Comparison of ENCODE assay signal across 1 cellular context in the genomic region with DNA sequence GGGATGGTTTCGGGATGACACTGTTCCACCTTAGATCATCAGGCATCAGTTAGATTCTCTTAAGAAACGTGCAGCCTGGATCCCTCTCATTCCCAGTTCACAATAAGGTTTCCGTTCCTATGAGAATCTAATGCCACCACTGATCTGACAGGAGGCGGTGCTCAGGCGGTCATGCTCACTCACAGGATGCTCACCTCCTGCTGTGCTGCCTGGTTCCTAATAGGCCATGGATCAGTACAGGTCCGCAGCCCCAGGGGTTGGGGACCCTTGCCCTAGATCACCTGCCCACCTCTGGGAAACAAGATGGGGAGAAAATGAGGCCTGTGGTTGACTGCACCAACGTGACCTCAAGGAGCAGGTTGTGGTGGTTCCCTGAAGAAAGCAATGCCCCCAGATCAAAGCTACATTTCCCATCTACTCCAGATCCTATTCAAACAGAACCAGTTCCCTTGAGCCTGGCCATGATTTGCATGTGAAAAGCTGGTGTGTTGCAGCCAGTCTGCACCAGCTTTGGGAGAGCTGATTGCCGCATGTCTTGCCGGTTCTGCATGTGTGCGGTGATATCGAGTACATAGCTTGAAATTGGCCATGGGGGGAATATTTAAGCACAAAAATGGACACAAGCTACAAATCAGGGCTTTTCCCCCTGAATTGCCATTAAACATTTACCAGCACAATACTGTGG.
TF ChIP-seq lines count a peak whose summit lies in the region.

No MANE protein-coding gene starts in this region.

TF ChIP-seq in GM23338, 12 proteins besides CTCF, POLR2A, EP300 and RAD21 (continued from another document):
- TF ChIP-seq, protein P1, sequence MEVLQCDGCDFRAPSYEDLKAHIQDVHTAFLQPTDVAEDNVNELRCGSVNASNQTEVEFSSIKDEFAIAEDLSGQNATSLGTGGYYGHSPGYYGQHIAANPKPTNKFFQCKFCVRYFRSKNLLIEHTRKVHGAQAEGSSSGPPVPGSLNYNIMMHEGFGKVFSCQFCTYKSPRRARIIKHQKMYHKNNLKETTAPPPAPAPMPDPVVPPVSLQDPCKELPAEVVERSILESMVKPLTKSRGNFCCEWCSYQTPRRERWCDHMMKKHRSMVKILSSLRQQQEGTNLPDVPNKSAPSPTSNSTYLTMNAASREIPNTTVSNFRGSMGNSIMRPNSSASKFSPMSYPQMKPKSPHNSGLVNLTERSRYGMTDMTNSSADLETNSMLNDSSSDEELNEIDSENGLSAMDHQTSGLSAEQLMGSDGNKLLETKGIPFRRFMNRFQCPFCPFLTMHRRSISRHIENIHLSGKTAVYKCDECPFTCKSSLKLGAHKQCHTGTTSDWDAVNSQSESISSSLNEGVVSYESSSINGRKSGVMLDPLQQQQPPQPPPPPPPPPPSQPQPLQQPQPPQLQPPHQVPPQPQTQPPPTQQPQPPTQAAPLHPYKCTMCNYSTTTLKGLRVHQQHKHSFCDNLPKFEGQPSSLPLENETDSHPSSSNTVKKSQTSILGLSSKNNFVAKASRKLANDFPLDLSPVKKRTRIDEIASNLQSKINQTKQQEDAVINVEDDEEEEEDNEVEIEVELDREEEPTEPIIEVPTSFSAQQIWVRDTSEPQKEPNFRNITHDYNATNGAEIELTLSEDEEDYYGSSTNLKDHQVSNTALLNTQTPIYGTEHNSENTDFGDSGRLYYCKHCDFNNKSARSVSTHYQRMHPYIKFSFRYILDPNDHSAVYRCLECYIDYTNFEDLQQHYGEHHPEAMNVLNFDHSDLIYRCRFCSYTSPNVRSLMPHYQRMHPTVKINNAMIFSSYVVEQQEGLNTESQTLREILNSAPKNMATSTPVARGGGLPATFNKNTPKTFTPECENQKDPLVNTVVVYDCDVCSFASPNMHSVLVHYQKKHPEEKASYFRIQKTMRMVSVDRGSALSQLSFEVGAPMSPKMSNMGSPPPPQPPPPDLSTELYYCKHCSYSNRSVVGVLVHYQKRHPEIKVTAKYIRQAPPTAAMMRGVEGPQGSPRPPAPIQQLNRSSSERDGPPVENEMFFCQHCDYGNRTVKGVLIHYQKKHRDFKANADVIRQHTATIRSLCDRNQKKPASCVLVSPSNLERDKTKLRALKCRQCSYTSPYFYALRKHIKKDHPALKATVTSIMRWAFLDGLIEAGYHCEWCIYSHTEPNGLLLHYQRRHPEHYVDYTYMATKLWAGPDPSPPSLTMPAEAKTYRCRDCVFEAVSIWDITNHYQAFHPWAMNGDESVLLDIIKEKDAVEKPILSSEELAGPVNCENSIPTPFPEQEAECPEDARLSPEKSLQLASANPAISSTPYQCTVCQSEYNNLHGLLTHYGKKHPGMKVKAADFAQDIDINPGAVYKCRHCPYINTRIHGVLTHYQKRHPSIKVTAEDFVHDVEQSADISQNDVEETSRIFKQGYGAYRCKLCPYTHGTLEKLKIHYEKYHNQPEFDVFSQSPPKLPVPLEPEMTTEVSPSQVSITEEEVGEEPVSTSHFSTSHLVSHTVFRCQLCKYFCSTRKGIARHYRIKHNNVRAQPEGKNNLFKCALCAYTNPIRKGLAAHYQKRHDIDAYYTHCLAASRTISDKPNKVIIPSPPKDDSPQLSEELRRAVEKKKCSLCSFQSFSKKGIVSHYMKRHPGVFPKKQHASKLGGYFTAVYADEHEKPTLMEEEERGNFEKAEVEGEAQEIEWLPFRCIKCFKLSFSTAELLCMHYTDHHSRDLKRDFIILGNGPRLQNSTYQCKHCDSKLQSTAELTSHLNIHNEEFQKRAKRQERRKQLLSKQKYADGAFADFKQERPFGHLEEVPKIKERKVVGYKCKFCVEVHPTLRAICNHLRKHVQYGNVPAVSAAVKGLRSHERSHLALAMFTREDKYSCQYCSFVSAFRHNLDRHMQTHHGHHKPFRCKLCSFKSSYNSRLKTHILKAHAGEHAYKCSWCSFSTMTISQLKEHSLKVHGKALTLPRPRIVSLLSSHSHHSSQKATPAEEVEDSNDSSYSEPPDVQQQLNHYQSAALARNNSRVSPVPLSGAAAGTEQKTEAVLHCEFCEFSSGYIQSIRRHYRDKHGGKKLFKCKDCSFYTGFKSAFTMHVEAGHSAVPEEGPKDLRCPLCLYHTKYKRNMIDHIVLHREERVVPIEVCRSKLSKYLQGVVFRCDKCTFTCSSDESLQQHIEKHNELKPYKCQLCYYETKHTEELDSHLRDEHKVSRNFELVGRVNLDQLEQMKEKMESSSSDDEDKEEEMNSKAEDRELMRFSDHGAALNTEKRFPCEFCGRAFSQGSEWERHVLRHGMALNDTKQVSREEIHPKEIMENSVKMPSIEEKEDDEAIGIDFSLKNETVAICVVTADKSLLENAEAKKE (CRISPR knock-in tag; IDR thresholded peaks at IDR 0.05): 0 out of 2 replicates have a peak, but pooled peaks have one; percentile 41
